Comparison of ENCODE assay signal across 18 cellular contexts in genomic region chr6:135637701-135638100, GRCh38.
DNase-seq lines count a peak whose midpoint lies in the region; ATAC-seq and TF ChIP-seq lines count a peak whose summit lies in the region.
"Had no signal": no experiment of that assay in that cellular context is flagged by ENCODE, and none has a peak within 500 bp of the region (broad histone marks: within the 10 kb centered on the region; RNA-seq: fewer than 3 reads in every experiment).

No MANE protein-coding gene starts in this region.

- DNase-seq in stimulated activated naive CD8-positive, alpha-beta T cell treated with anti-CD3 and anti-CD28 coated beads, Interleukin-15, Interleukin-2, amounts not matched to agents 100 U/mL and 50 U/mL, for 24 hours: no peak
- peak; percentile 37 for DNase-seq in adipocyte (ENCODE audit: low read depth)
- DNase-seq in fibroblast of pulmonary artery (ENCODE audit: low read depth): peak; percentile 59
- DNase-seq in body of pancreas: no peak
- DNase-seq: AML-193, DND-41, Karpas-422, NCI-H1436, NCI-H2029, NCI-H345, NCI-H524 treated with DMSO at 0.1 percent for 48 hours, SHP77 had no signal

- H3K4me1 ChIP-seq in adipocyte (ENCODE audit: control insufficient read depth, insufficient read depth, low read length): no peaks in the 10 kb centered on the region
- peaks cover 6% of the 10 kb centered on the region for H3K4me1 ChIP-seq in body of pancreas
- H3K4me1 ChIP-seq: HAP-1 had no signal

- H3K27me3 ChIP-seq in adipocyte (replicated peaks; ENCODE audit: control insufficient read depth, insufficient read depth, low read length): no peaks in the 10 kb centered on the region
- H3K27me3 ChIP-seq in body of pancreas: no peaks in the 10 kb centered on the region

- peaks cover 37% of the 10 kb centered on the region for H3K4me1 Mint-ChIP-seq in stimulated activated naive CD8-positive, alpha-beta T cell treated with anti-CD3 and anti-CD28 coated beads, Interleukin-15, Interleukin-2, amounts not matched to agents 100 ng/mL and 50 ng/mL, for 24 hours (ENCODE audit: low read depth)

- intact Hi-C loops in body of pancreas (cut with DNase I): no loop called here

- H3K36me3 ChIP-seq in adipocyte (ENCODE audit: control insufficient read depth, insufficient read depth, low read length, severe bottlenecking) (no peaks in the 10 kb centered on the region), body of pancreas (replicated peaks in 1 of 2; ENCODE audit: insufficient read depth in 1 of 2, low read depth in 2 of 2) (no peaks in the 10 kb centered on the region)
- H3K36me3 ChIP-seq: HAP-1 had no signal

- no peak for TF ChIP-seq POLR2A in body of pancreas (IDR thresholded peaks at IDR 0.05)

- H3K27ac Mint-ChIP-seq in stimulated activated naive CD8-positive, alpha-beta T cell treated with anti-CD3 and anti-CD28 coated beads, Interleukin-15, Interleukin-2, amounts not matched to agents 100 ng/mL and 50 ng/mL, for 24 hours: peak overlapping the region; percentile 78

- H3K9me3 Mint-ChIP-seq in stimulated activated naive CD8-positive, alpha-beta T cell treated with anti-CD3 and anti-CD28 coated beads, Interleukin-15, Interleukin-2, amounts not matched to agents 100 ng/mL and 50 ng/mL, for 24 hours: peaks cover 21% of the 10 kb centered on the region

- peaks cover 32% of the 10 kb centered on the region for H3K36me3 Mint-ChIP-seq in stimulated activated naive CD8-positive, alpha-beta T cell treated with anti-CD3 and anti-CD28 coated beads, Interleukin-15, Interleukin-2, amounts not matched to agents 100 ng/mL and 50 ng/mL, for 24 hours (ENCODE audit: low read depth)

- no peak overlapping the region for H3K27ac ChIP-seq in body of pancreas
- H3K27ac ChIP-seq: C4-2B, HL-60 had no signal

- no peak for ATAC-seq in stimulated activated naive CD8-positive, alpha-beta T cell treated with anti-CD3 and anti-CD28 coated beads, Interleukin-15, Interleukin-2, amounts not matched to agents 100 U/mL and 50 U/mL, for 24 hours
- ATAC-seq in GM18520 (IDR thresholded peaks at IDR 0.05; ENCODE audit: unreplicated experiment): no peak
- ATAC-seq in body of pancreas: no peak
- no peak for ATAC-seq in esophagus mucosa

- H3K9ac ChIP-seq in adipocyte (ENCODE audit: low read length): no peak overlapping the region

- no peak overlapping the region for H3K4me3 Mint-ChIP-seq in stimulated activated naive CD8-positive, alpha-beta T cell treated with anti-CD3 and anti-CD28 coated beads, Interleukin-15, Interleukin-2, amounts not matched to agents 100 ng/mL and 50 ng/mL, for 24 hours

- TF ChIP-seq CTCF in fibroblast of pulmonary artery (IDR thresholded peaks at IDR 0.05; ENCODE audit: low read length, missing control alignments) (no peak), body of pancreas (IDR thresholded peaks at IDR 0.05) (no peak)

- H3K9me3 ChIP-seq in adipocyte (ENCODE audit: control insufficient read depth, low read length) (no peaks in the 10 kb centered on the region), body of pancreas (no peaks in the 10 kb centered on the region)
- H3K9me3 ChIP-seq: HAP-1 had no signal

- peaks cover 16% of the 10 kb centered on the region for H3K27me3 Mint-ChIP-seq in stimulated activated naive CD8-positive, alpha-beta T cell treated with anti-CD3 and anti-CD28 coated beads, Interleukin-15, Interleukin-2, amounts not matched to agents 100 ng/mL and 50 ng/mL, for 24 hours

- H3K4me3 ChIP-seq in adipocyte (ENCODE audit: low read length): no peak overlapping the region
- H3K4me3 ChIP-seq in fibroblast of pulmonary artery (replicated peaks; ENCODE audit: low read depth, low read length): no peak overlapping the region
- no peak overlapping the region for H3K4me3 ChIP-seq in body of pancreas
- H3K4me3 ChIP-seq: HAP-1 had no signal

Comparison
In these comparisons a context has a peak if more than half of its experiments do, and no peak if none do; other contexts are left out.
1. DNase-seq: peak in adipocyte (single experiment) and fibroblast of pulmonary artery (single experiment); none in stimulated activated naive CD8-positive, alpha-beta T cell treated with anti-CD3 and anti-CD28 coated beads, Interleukin-15, Interleukin-2, amounts not matched to agents 100 U/mL and 50 U/mL, for 24 hours (single experiment) and body of pancreas (0 of 4).